ENCODE assay signal across 24 cellular contexts in genomic region chr5:57468481-57469165, GRCh38. TPM values are rescaled to one million over a fixed set of nuclear protein-coding genes. Genes with fewer than 3 reads are reported as not detected.
DNase-seq lines count a peak whose midpoint lies in the region; ATAC-seq, FAIRE-seq and TF ChIP-seq lines count a peak whose summit lies in the region.
"Had no signal": no experiment of that assay in that cellular context is flagged by ENCODE, and none has a peak within 500 bp of the region (broad histone marks: within the 10 kb centered on the region; RNA-seq: fewer than 3 reads in every experiment).

No MANE protein-coding gene starts in this region.

- intact Hi-C loops in CD8-positive, alpha-beta T cell (cut with DNase I, micrococcal nuclease) = no loop called here

- no peak for ATAC-seq in CD8-positive, alpha-beta T cell
- ATAC-seq: gastroesophageal sphincter, K562, natural killer cell had no signal

- POLR2A ChIA-PET in CD8-positive, alpha-beta T cell (lab: Charles Lee) = no interaction called here

- H3K36me3 Mint-ChIP-seq in astrocyte (ENCODE audit: low read depth, unreplicated experiment) = no peaks in the 10 kb centered on the region
- no peaks in the 10 kb centered on the region for H3K36me3 Mint-ChIP-seq in CD8-positive, alpha-beta T cell
- H3K36me3 Mint-ChIP-seq: natural killer cell had no signal

- in situ Hi-C loops in GM23248 (cut with MboI) = no loop called here

- H3K4me1 ChIP-seq in ACC112 (ENCODE audit: control insufficient read depth, insufficient read depth, low read length, unreplicated experiment) (peaks cover 21% of the 10 kb centered on the region), GM23248 (ENCODE audit: insufficient read depth) (peaks cover 21% of the 10 kb centered on the region), astrocyte (ENCODE audit: insufficient read depth, low read length) (no peaks in the 10 kb centered on the region)
- H3K4me1 ChIP-seq in CD8-positive, alpha-beta T cell (ENCODE audit: insufficient read depth, low read length) = no peaks in the 10 kb centered on the region
- H3K4me1 ChIP-seq: gastroesophageal sphincter had no signal

- H4K20me1 ChIP-seq in GM23248 (ENCODE audit: insufficient read depth) = no peaks in the 10 kb centered on the region
- no peaks in the 10 kb centered on the region for H4K20me1 ChIP-seq in astrocyte (ENCODE audit: insufficient read depth, low read length)

- H3K27me3 ChIP-seq in ACC112 (ENCODE audit: insufficient read depth, low read length) = no peaks in the 10 kb centered on the region
- H3K27me3 ChIP-seq in GM23248 (replicated peaks; ENCODE audit: insufficient read depth) = no peaks in the 10 kb centered on the region
- H3K27me3 ChIP-seq in astrocyte (ENCODE audit: insufficient read depth, low read length) = no peaks in the 10 kb centered on the region
- H3K27me3 ChIP-seq in CD8-positive, alpha-beta T cell (ENCODE audit: insufficient read depth, low read length) = no peaks in the 10 kb centered on the region
- H3K27me3 ChIP-seq: gastroesophageal sphincter had no signal

- H3K4me1 Mint-ChIP-seq in astrocyte (ENCODE audit: low read depth, unreplicated experiment) = peaks cover 20% of the 10 kb centered on the region
- H3K4me1 Mint-ChIP-seq in CD8-positive, alpha-beta T cell (ENCODE audit: low read depth) = no peaks in the 10 kb centered on the region
- H3K4me1 Mint-ChIP-seq: natural killer cell had no signal

- CTCF ChIA-PET in CD8-positive, alpha-beta T cell (lab: Charles Lee) = interaction anchor here (0.7 kb wide), 1 partner anchor 18 kb away, joined by 3 read pairs; no protein-coding TSS in a partner anchor

- H3K9me3 Mint-ChIP-seq in astrocyte (ENCODE audit: unreplicated experiment) = no peaks in the 10 kb centered on the region
- H3K9me3 Mint-ChIP-seq in CD8-positive, alpha-beta T cell = peaks cover 2% of the 10 kb centered on the region
- H3K9me3 Mint-ChIP-seq: CD4-positive, alpha-beta T cell had no signal

- H2AFZ ChIP-seq in ACC112 (ENCODE audit: low read length, unreplicated experiment) = peak overlapping the region; percentile 21
- H2AFZ ChIP-seq in GM23248 = no peak overlapping the region
- H2AFZ ChIP-seq in astrocyte (ENCODE audit: low read depth, low read length) = no peak overlapping the region

- no peaks in the 10 kb centered on the region for H3K27me3 Mint-ChIP-seq in astrocyte (ENCODE audit: low read depth, unreplicated experiment)
- H3K27me3 Mint-ChIP-seq in CD8-positive, alpha-beta T cell (ENCODE audit: low read depth) = no peaks in the 10 kb centered on the region

- no peaks in the 10 kb centered on the region for H3K9me2 ChIP-seq in GM23248 (ENCODE audit: insufficient read depth)

- H3K27ac ChIP-seq in ACC112 (ENCODE audit: low read depth, low read length) (peak overlapping the region; percentile 51), GM23248 (peak overlapping the region; percentile 20), astrocyte (ENCODE audit: low read depth, low read length) (no peak overlapping the region)
- no peak overlapping the region for H3K27ac ChIP-seq in CD8-positive, alpha-beta T cell (ENCODE audit: low read depth, low read length)
- H3K27ac ChIP-seq: gastroesophageal sphincter, WERI-Rb-1 had no signal

- H3F3A ChIP-seq in GM23248 (ENCODE audit: insufficient read depth) = peaks cover 22% of the 10 kb centered on the region

- DNase-seq in GM23248 (peak; percentile 89), astrocyte (ENCODE audit: low read depth) (peak; percentile 47), fibroblast of villous mesenchyme (ENCODE audit: low read depth) (peak; percentile 89), NOMO-1 (lab: John Stamatoyannopoulos, UW; ENCODE audit: unreplicated experiment in 2 of 2) (no peak), NCI-H1930 (lab: John Stamatoyannopoulos, UW) (no peak), DMS114 treated with DMSO at 0.1 percent for 48 hours (lab: John Stamatoyannopoulos, UW; ENCODE audit: unreplicated experiment) (no peak)
- DNase-seq in CD8-positive, alpha-beta T cell = no peak
- DNase-seq: activated CD4-positive, alpha-beta T cell treated with anti-CD3 and anti-CD28 coated beads, Interleukin-2, amount 50 U/mL, for 4 hours; CD4-positive, alpha-beta T cell; DMS53; natural killer cell; NCI-H1092 treated with DMSO at 0.1 percent for 48 hours; NCI-H2081 treated with DMSO at 0.1 percent for 48 hours; NCI-H524; SHP77 treated with DMSO at 0.1 percent for 48 hours; WERI-Rb-1 had no signal

- H3K4me3 Mint-ChIP-seq in astrocyte (ENCODE audit: unreplicated experiment) = no peak overlapping the region
- no peak overlapping the region for H3K4me3 Mint-ChIP-seq in CD8-positive, alpha-beta T cell
- H3K4me3 Mint-ChIP-seq: CD4-positive, alpha-beta T cell; natural killer cell had no signal

- FAIRE-seq in astrocyte (lab: Jason Lieb, UNC) = no peak
- FAIRE-seq: A204.1, colon, K562 had no signal

- H3K79me2 ChIP-seq in ACC112 (ENCODE audit: control insufficient read depth, insufficient read depth, low read length, unreplicated experiment) (no peaks in the 10 kb centered on the region), GM23248 (ENCODE audit: insufficient read depth) (no peaks in the 10 kb centered on the region), astrocyte (ENCODE audit: insufficient read depth, low read length) (no peaks in the 10 kb centered on the region)

- H3K4me3 ChIP-seq in ACC112 (ENCODE audit: low read depth, low read length) (no peak overlapping the region), GM23248 (no peak overlapping the region), astrocyte (ENCODE audit: insufficient read depth, low read depth, low read length) (no peak overlapping the region), fibroblast of villous mesenchyme (ENCODE audit: low read depth, low read length) (no peak overlapping the region)
- H3K4me3 ChIP-seq in CD8-positive, alpha-beta T cell (ENCODE audit: low read depth, low read length) = no peak overlapping the region
- H3K4me3 ChIP-seq: gastroesophageal sphincter, K562 had no signal

- 83 to 88% methylated on average over 5 of the region's 5 CpGs for WGBS in GM23248 (ENCODE audit: low coverage in 1 of 2, low lambda C conversion rate in 2 of 2, missing lambda C conversion rate in 2 of 2), 2 experiments

- H3K36me3 ChIP-seq in ACC112 (ENCODE audit: insufficient read depth, low read length) (no peaks in the 10 kb centered on the region), GM23248 (ENCODE audit: low read depth) (no peaks in the 10 kb centered on the region), astrocyte (ENCODE audit: insufficient read depth, low read length) (no peaks in the 10 kb centered on the region)
- H3K36me3 ChIP-seq in CD8-positive, alpha-beta T cell (ENCODE audit: insufficient read depth, low read length) = no peaks in the 10 kb centered on the region
- H3K36me3 ChIP-seq: gastroesophageal sphincter, WERI-Rb-1 had no signal

- H3K9me3 ChIP-seq in GM23248 (ENCODE audit: low read depth) = no peaks in the 10 kb centered on the region
- no peaks in the 10 kb centered on the region for H3K9me3 ChIP-seq in astrocyte (ENCODE audit: insufficient read depth, low read depth, low read length)
- H3K9me3 ChIP-seq in CD8-positive, alpha-beta T cell (ENCODE audit: low read length) = no peaks in the 10 kb centered on the region
- H3K9me3 ChIP-seq: gastroesophageal sphincter had no signal

- no peak for TF ChIP-seq CTCF in astrocyte (IDR thresholded peaks at IDR 0.05; ENCODE audit: insufficient read depth, low read depth, low read length)
- TF ChIP-seq CTCF in fibroblast of villous mesenchyme (IDR thresholded peaks at IDR 0.05; ENCODE audit: insufficient read depth, low read depth, low read length) = no peak
- no peak for TF ChIP-seq CTCF in CD8-positive, alpha-beta T cell (IDR thresholded peaks at IDR 0.05)

- H3K9ac ChIP-seq in GM23248 = no peak overlapping the region
- H3K9ac ChIP-seq in astrocyte (ENCODE audit: low read length) = no peak overlapping the region

- no peak overlapping the region for H3K27ac Mint-ChIP-seq in astrocyte (ENCODE audit: unreplicated experiment)
- H3K27ac Mint-ChIP-seq in CD8-positive, alpha-beta T cell = no peak overlapping the region
- H3K27ac Mint-ChIP-seq: CD4-positive, alpha-beta T cell; natural killer cell had no signal

- H3K4me2 ChIP-seq in GM23248 (ENCODE audit: unreplicated experiment) (peak overlapping the region; percentile 15), astrocyte (ENCODE audit: low read length) (no peak overlapping the region)

RNA-seq across cellular contexts. Expression of gene ACTBL2, which starts 14.0 kb away (rescaled TPM):
- total RNA-seq in GM23248 (2014; rRNA removed; shearing (Covaris generic)) = 0.11 and 0.76 TPM in 2 replicates
- 0.24 and 0.34 TPM in 2 replicates for polyA plus RNA-seq in GM23248 (2016; fragmentation: Nextera tagmentation; extraction: Ambion mirVana)
- total RNA-seq in astrocyte (11.6 and 11.8 TPM in 2 replicates), fibroblast of villous mesenchyme (0.43 and 0.97 TPM in 2 replicates)
- not detected for total RNA-seq in CD8-positive, alpha-beta T cell
- total RNA-seq: CD4-positive, alpha-beta T cell; K562; mesenteric fat pad; natural killer cell; posterior vena cava; T-helper 1 cell treated with Interleukin-12 subunit alpha and Interleukin-12 subunit beta and Interleukin-4 antibody, amounts not matched to agents 30 ng/mL and 1 ng/mL, for 36 hours had no signal
- polyA plus RNA-seq: K562 had no signal

Comparison
In these comparisons a context has a peak if more than half of its experiments do, and no peak if none do; other contexts are left out.
1. H3K27ac ChIP-seq: peak in ACC112 (single experiment) and GM23248 (single experiment); none in astrocyte (single experiment) and CD8-positive, alpha-beta T cell (single experiment).
2. DNase-seq: peak in GM23248 (single experiment), astrocyte (single experiment) and fibroblast of villous mesenchyme (single experiment); none in NOMO-1 (0 of 2), NCI-H1930 (0 of 2), DMS114 treated with DMSO at 0.1 percent for 48 hours (single experiment) and CD8-positive, alpha-beta T cell (0 of 7).